In the genomic region with DNA sequence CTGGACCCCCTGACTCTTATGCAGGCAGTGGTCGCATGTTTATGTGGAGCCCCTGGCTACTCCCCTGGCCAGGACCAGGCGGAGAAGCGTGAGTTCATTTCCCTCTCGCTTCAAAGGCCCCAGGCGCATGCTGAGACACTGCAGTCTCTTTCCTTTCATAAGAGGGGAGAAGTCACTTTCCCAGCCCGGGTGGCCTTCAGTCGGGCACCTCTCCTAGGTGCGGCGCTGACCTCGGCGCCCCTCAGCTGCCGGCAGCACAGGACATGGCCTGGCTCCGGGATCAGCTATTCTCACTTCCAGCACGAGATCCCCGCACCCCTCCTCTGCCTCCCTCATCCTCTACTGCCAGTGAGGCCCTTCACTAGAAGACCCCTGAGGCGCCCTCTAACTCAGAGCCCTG, we compare ENCODE assay signal across 4 cellular contexts.
"Had no signal": no experiment of that assay in that cellular context is flagged by ENCODE, and none has a peak within 500 bp of the region (broad histone marks: within the 10 kb centered on the region; RNA-seq: fewer than 3 reads in every experiment).

No MANE protein-coding gene starts in this region.

- H3K4me3 Mint-ChIP-seq: GM23338, H9 had no signal

- H3K27ac Mint-ChIP-seq: GM23338, H9 had no signal

- H3K9me3 Mint-ChIP-seq: GM23338, H9 had no signal

- H3K4me3 ChIP-seq: GM23338 had no signal

- ATAC-seq: GM23338 had no signal

- DNase-seq: H9, HCEC 1CT, IMR-90 had no signal
